In the genomic region with DNA sequence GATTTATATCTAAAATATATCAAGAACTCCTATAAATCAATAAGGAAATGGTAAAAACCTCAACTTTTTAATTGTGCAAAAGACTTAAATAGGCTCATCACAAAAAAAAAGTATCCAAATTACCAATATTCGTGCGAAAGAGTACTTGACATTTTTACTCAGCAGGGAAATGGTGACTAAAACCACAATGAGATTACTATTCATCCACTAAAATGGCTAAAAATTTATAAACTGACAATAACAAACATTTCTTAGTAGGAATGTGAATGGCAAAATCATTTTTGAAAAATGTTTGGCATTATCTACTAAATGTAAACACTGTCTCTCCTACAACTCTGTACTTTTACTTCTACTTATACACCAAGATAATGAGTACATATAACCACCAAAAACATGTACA, we compare ENCODE assay signal across 16 cellular contexts.
A peak's percentile ranks its signal among the peaks of the same experiment; 100 is the strongest.
DNase-seq lines count a peak whose midpoint lies in the region; ATAC-seq and TF ChIP-seq lines count a peak whose summit lies in the region.
"Had no signal": no experiment of that assay in that cellular context is flagged by ENCODE, and none has a peak within 500 bp of the region (broad histone marks: within the 10 kb centered on the region; RNA-seq: fewer than 3 reads in every experiment).

No MANE protein-coding gene starts in this region.

- POLR2A ChIA-PET in IMR-90 (lab: Charles Lee; ENCODE audit: unreplicated experiment): no interaction called here

- no peaks in the 10 kb centered on the region for H4K20me1 ChIP-seq in IMR-90 (ENCODE audit: insufficient read depth, low read length)
- H4K20me1 ChIP-seq: BLaER1 had no signal

- peak overlapping the region; percentile 74 for H2BK5ac ChIP-seq in IMR-90 (ENCODE audit: low read depth, low read length, poor library complexity, severe bottlenecking)

- H4K5ac ChIP-seq in IMR-90 (ENCODE audit: low read depth, low read length): no peak overlapping the region

- dilution Hi-C loops in IMR-90 (cut with HindIII; ENCODE audit: low sequenced_read_pairs, unreplicated experiment): no loop called here

- H3K9me3 ChIP-seq in IMR-90 (ENCODE audit: control insufficient read depth, insufficient read depth, low read length): no peaks in the 10 kb centered on the region
- H3K9me3 ChIP-seq: BLaER1, HAP-1 had no signal

- H3K27me3 ChIP-seq in IMR-90 (ENCODE audit: control insufficient read depth, insufficient read depth, low read length): no peaks in the 10 kb centered on the region
- H3K27me3 ChIP-seq: BLaER1 had no signal

- BruUV-seq in IMR-90 (replicated peaks; lab: Mats Ljungman, UMichigan): no TSS peak

- no peak overlapping the region for H3K4ac ChIP-seq in IMR-90 (ENCODE audit: low read depth, low read length)

- no peak overlapping the region for H3K23ac ChIP-seq in IMR-90 (ENCODE audit: low read depth, low read length)

- TF ChIP-seq POLR2A in IMR-90 (IDR thresholded peaks at IDR 0.05; ENCODE audit: low read depth, low read length): no peak

- no peak overlapping the region for H3K14ac ChIP-seq in IMR-90 (replicated peaks; ENCODE audit: low read depth, low read length)

- H3K9me1 ChIP-seq in IMR-90 (ENCODE audit: insufficient read depth, low read length): no peaks in the 10 kb centered on the region

- in situ Hi-C loops in IMR-90 (cut with MboI; ENCODE audit: low sequenced_read_pairs): no loop called here

- H3K4me1 ChIP-seq in IMR-90 (ENCODE audit: control insufficient read depth, insufficient read depth, low read length): no peaks in the 10 kb centered on the region
- H3K4me1 ChIP-seq: BLaER1, HAP-1 had no signal

- H3K18ac ChIP-seq in IMR-90 (ENCODE audit: low read depth, low read length): no peak overlapping the region

- no peak overlapping the region for H3K27ac ChIP-seq in IMR-90 (ENCODE audit: insufficient read depth, low read length)
- H3K27ac ChIP-seq: BLaER1 had no signal

- no peak overlapping the region for H2BK20ac ChIP-seq in IMR-90 (ENCODE audit: low read depth, low read length)

- no peaks in the 10 kb centered on the region for H3K79me1 ChIP-seq in IMR-90 (ENCODE audit: low read depth in 1 of 2, low read length in 2 of 2)

- no peak overlapping the region for H2BK15ac ChIP-seq in IMR-90 (ENCODE audit: low read depth, low read length)

- TF ChIP-seq CTCF in IMR-90 (conservative IDR thresholded peaks at IDR 0.05; ENCODE audit: low read depth, low read length): no peak

- intact Hi-C loops in IMR-90 (cut with micrococcal nuclease): no loop called here
- intact Hi-C loops in left colon (cut with DNase I, micrococcal nuclease): no loop called here

- H3K4me3 ChIP-seq in IMR-90 (ENCODE audit: insufficient read depth, low read depth, low read length): no peak overlapping the region
- H3K4me3 ChIP-seq: BLaER1, HAP-1 had no signal

- DNase-seq in EL (peak; percentile 15), IMR-90 (peak; percentile 54), fibroblast of peridontal ligament (ENCODE audit: extremely low read depth) (peak; percentile 55), left colon (no peak), NCI-H345 treated with DMSO at 0.1 percent for 48 hours (lab: John Stamatoyannopoulos, UW; ENCODE audit: unreplicated experiment) (no peak), SW 1271 (lab: John Stamatoyannopoulos, UW) (no peak)
- DNase-seq: ACHN; Calu3; CD8-positive, alpha-beta T cell; DMS79 treated with DMSO at 0.1 percent for 48 hours; HFFc6; KG1 had no signal

- no peak overlapping the region for H4K91ac ChIP-seq in IMR-90 (ENCODE audit: insufficient read depth, low read depth, low read length)

- no peak overlapping the region for H2AK5ac ChIP-seq in IMR-90 (ENCODE audit: low read depth, low read length)

- no peak for TF ChIP-seq RAD21 in IMR-90 (IDR thresholded peaks at IDR 0.05; ENCODE audit: low read length)

- no peak overlapping the region for H3K4me2 ChIP-seq in IMR-90 (ENCODE audit: low read depth, low read length)
- H3K4me2 ChIP-seq: BLaER1 had no signal

- peak overlapping the region; percentile 35; the same call in 1 of the 2 replicates for H2BK120ac ChIP-seq in IMR-90 (ENCODE audit: low read depth, low read length)

- H3K56ac ChIP-seq in IMR-90 (ENCODE audit: extremely low read depth, insufficient read depth, low read length): no peak overlapping the region

- no peaks in the 10 kb centered on the region for H3K36me3 ChIP-seq in IMR-90 (ENCODE audit: control insufficient read depth, insufficient read depth, low read length)
- H3K36me3 ChIP-seq: BLaER1, HAP-1 had no signal

- ATAC-seq in IMR-90 (ENCODE audit: low read depth) (peak; percentile 51; the same call in 1 of the 2 replicates), left colon (no peak), HG02571 (IDR thresholded peaks at IDR 0.05; ENCODE audit: unreplicated experiment) (no peak)
- ATAC-seq: CD8-positive, alpha-beta T cell; HepG2 had no signal

- H3K9ac ChIP-seq in IMR-90 (ENCODE audit: low read depth, low read length): no peak overlapping the region
- H3K9ac ChIP-seq: BLaER1 had no signal

- no peak overlapping the region for H2AK9ac ChIP-seq in IMR-90 (replicated peaks; ENCODE audit: low read depth, low read length, poor library complexity)

- H4K8ac ChIP-seq in IMR-90 (ENCODE audit: low read depth in 2 of 2, low read length in 2 of 2): peak overlapping the region in 1 of 2 experiments; percentile 55; a peak in 1 of 4 replicates

- WGBS in IMR-90 (ENCODE audit: extremely low coverage in 2 of 2, insufficient read length in 1 of 2), 2 experiments: no CpG with 5 or more reads among the region's 2 CpGs

- CTCF ChIA-PET in IMR-90 (lab: Yijun Ruan, JAX): no interaction called here

- H2AFZ ChIP-seq in IMR-90 (replicated peaks; ENCODE audit: low read length, poor library complexity): no peak overlapping the region

TF ChIP-seq in IMR-90, 13 proteins besides CTCF, POLR2A, EP300 and RAD21:
- TF ChIP-seq SMC3 (IDR thresholded peaks at IDR 0.05; ENCODE audit: low read depth, low read length) (no peak), BHLHE40 (IDR thresholded peaks at IDR 0.05; ENCODE audit: low read depth, low read length) (no peak), NFE2L2 (IDR thresholded peaks at IDR 0.05; ENCODE audit: low read depth, low read length) (no peak), RCOR1 (IDR thresholded peaks at IDR 0.05; ENCODE audit: insufficient replicate concordance, low read length) (no peak), CHD1 (IDR thresholded peaks at IDR 0.05; ENCODE audit: low read depth, low read length) (no peak)
- TF ChIP-seq, protein P1, sequence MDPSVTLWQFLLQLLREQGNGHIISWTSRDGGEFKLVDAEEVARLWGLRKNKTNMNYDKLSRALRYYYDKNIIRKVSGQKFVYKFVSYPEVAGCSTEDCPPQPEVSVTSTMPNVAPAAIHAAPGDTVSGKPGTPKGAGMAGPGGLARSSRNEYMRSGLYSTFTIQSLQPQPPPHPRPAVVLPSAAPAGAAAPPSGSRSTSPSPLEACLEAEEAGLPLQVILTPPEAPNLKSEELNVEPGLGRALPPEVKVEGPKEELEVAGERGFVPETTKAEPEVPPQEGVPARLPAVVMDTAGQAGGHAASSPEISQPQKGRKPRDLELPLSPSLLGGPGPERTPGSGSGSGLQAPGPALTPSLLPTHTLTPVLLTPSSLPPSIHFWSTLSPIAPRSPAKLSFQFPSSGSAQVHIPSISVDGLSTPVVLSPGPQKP (IDR thresholded peaks at IDR 0.05; ENCODE audit: borderline replicate concordance, low read depth, low read length): no peak
TF ChIP-seq in IMR-90: peak in this region for 0.

Comparison
In these comparisons a context has a peak if more than half of its experiments do, and no peak if none do; other contexts are left out.
1. DNase-seq: peak in EL (single experiment), IMR-90 (single experiment) and fibroblast of peridontal ligament (single experiment); none in left colon (0 of 2), NCI-H345 treated with DMSO at 0.1 percent for 48 hours (single experiment) and SW 1271 (0 of 2).